In genomic region chr10:46368956-46369355, GRCh38 we compare ENCODE assay signal across 9 cellular contexts. TPM values are rescaled to one million over a fixed set of nuclear protein-coding genes. Genes with fewer than 3 reads are reported as not detected.
A peak's percentile ranks its signal among the peaks of the same experiment; 100 is the strongest.
DNase-seq lines count a peak whose midpoint lies in the region; ATAC-seq and TF ChIP-seq lines count a peak whose summit lies in the region.
"Not testable (repeated sequence)": the region's sequence is repeated elsewhere in the genome, so short reads cannot be mapped to it uniquely, and the experiment has no call there.
"Had no signal": no experiment of that assay in that cellular context is flagged by ENCODE, and none has a peak within 500 bp of the region (broad histone marks: within the 10 kb centered on the region; RNA-seq: fewer than 3 reads in every experiment).

No MANE protein-coding gene starts in this region.

- not testable (repeated sequence) for H4K8ac ChIP-seq in trophoblast cell (ENCODE audit: low read depth, low read length)

- intact Hi-C loops in PC-9 (cut with micrococcal nuclease; ENCODE audit: unreplicated experiment); esophagus squamous epithelium (cut with DNase I); right cardiac atrium (cut with DNase I): not testable (repeated sequence)

- H3K9ac ChIP-seq in trophoblast cell (ENCODE audit: low read length) = not testable (repeated sequence)

- H2BK120ac ChIP-seq in trophoblast cell (ENCODE audit: insufficient read depth, low read length, poor library complexity) = not testable (repeated sequence)

- H4K12ac ChIP-seq in trophoblast cell (ENCODE audit: low read depth, low read length) = not testable (repeated sequence)

- not testable (repeated sequence) for H3K79me1 ChIP-seq in trophoblast cell (ENCODE audit: low read length)

- H4K20me1 ChIP-seq in PC-9 (ENCODE audit: insufficient read depth) = not testable (repeated sequence)

- ATAC-seq in right cardiac atrium = not testable (repeated sequence)

- not testable (repeated sequence) for H3K9me3 ChIP-seq in PC-9 (ENCODE audit: insufficient read depth, low read depth); esophagus squamous epithelium; right cardiac atrium (ENCODE audit: control insufficient read depth, low read length); trophoblast cell (ENCODE audit: insufficient read depth, low read depth, low read length)

- not testable (repeated sequence) for H2AK5ac ChIP-seq in trophoblast cell (ENCODE audit: low read length)

- H3K4me1 ChIP-seq in PC-9 (replicated peaks; ENCODE audit: insufficient read depth) = peaks cover 24% of the 10 kb centered on the region
- H3K4me1 ChIP-seq in esophagus squamous epithelium; right cardiac atrium (ENCODE audit: control insufficient read depth, insufficient read depth, low read length); trophoblast cell (ENCODE audit: control insufficient read depth in 1 of 2, insufficient read depth in 2 of 2, low read length in 2 of 2): not testable (repeated sequence)

- not testable (repeated sequence) for H3K18ac ChIP-seq in trophoblast cell (ENCODE audit: low read length)

- not testable (repeated sequence) for H3K23ac ChIP-seq in trophoblast cell (ENCODE audit: low read length)

- H3K27me3 ChIP-seq in PC-9 (ENCODE audit: insufficient read depth, low read depth); esophagus squamous epithelium; right cardiac atrium (ENCODE audit: control insufficient read depth, insufficient read depth); trophoblast cell (ENCODE audit: insufficient read depth, low read length): not testable (repeated sequence)

- H4K91ac ChIP-seq in trophoblast cell (ENCODE audit: low read depth, low read length) = not testable (repeated sequence)

- not testable (repeated sequence) for H3K79me2 ChIP-seq in PC-9 (ENCODE audit: low read depth); trophoblast cell (ENCODE audit: control insufficient read depth, insufficient read depth, low read length, poor library complexity)

- not testable (repeated sequence) for BruUV-seq in PC-9 (replicated peaks; lab: Mats Ljungman, UMichigan)

- not testable (repeated sequence) for H2AFZ ChIP-seq in PC-9; trophoblast cell (ENCODE audit: insufficient read depth, low read length, poor library complexity)

- peak overlapping the region; percentile 11 for H2BK12ac ChIP-seq in trophoblast cell (ENCODE audit: low read length)

- not testable (repeated sequence) for H3K4ac ChIP-seq in trophoblast cell (ENCODE audit: low read depth, low read length)

- not testable (repeated sequence) for H2BK5ac ChIP-seq in trophoblast cell (ENCODE audit: low read depth, low read length, poor library complexity)

- H3K27ac ChIP-seq in PC-9; right cardiac atrium (ENCODE audit: low read length); trophoblast cell (ENCODE audit: low read depth, low read length): not testable (repeated sequence)
- peak overlapping the region in 3 of 4 donors; percentile 39 to 80 (median 70) for H3K27ac ChIP-seq in esophagus squamous epithelium

- not testable (repeated sequence) for H3K14ac ChIP-seq in trophoblast cell (ENCODE audit: low read length)

- H3K9me2 ChIP-seq in PC-9 (ENCODE audit: insufficient read depth) = not testable (repeated sequence)

- not testable (repeated sequence) for TF ChIP-seq CTCF in PC-9 (conservative IDR thresholded peaks at IDR 0.05); esophagus squamous epithelium (IDR thresholded peaks at IDR 0.05)

- H3K4me3 ChIP-seq in PC-9; esophagus squamous epithelium; right cardiac atrium (ENCODE audit: low read length); trophoblast cell (ENCODE audit: low read depth, low read length): not testable (repeated sequence)

- POLR2A ChIA-PET in PC-9 (lab: Charles Lee; ENCODE audit: unreplicated experiment) = not testable (repeated sequence)

- not testable (repeated sequence) for TF ChIP-seq POLR2A in esophagus squamous epithelium (IDR thresholded peaks at IDR 0.05)

- WGBS in esophagus squamous epithelium, 2 donors = no CpG with 5 or more reads among the region's 11 CpGs
- WGBS in right cardiac atrium = 95% methylated on average over 10 of the region's 11 CpGs
- WGBS in trophoblast cell (ENCODE audit: extremely low coverage, insufficient coverage, insufficient read length) = no CpG with 5 or more reads among the region's 11 CpGs

- DNase-seq in PC-9 = peak in 1 of 2 experiments; percentile 30
- DNase-seq in esophagus squamous epithelium (lab: John Stamatoyannopoulos, UW) = not testable (repeated sequence)
- DNase-seq in right cardiac atrium = peak in 2 of 3 donors; percentile 9 to 25
- peak in 1 of 2 donors; percentile 0 for DNase-seq in trophoblast cell

- CTCF ChIA-PET in PC-9 (lab: Charles Lee) = not testable (repeated sequence)

- H3F3A ChIP-seq in PC-9 (ENCODE audit: insufficient read depth, low read depth) = not testable (repeated sequence)

- not testable (repeated sequence) for H3K36me3 ChIP-seq in PC-9 (ENCODE audit: low read depth); esophagus squamous epithelium; trophoblast cell (ENCODE audit: control insufficient read depth in 1 of 2, insufficient read depth in 2 of 2, low read length in 2 of 2)

- peak overlapping the region; percentile 12; the same call in 1 of the 2 replicates for H3K4me2 ChIP-seq in PC-9
- H3K4me2 ChIP-seq in trophoblast cell (ENCODE audit: low read length) = not testable (repeated sequence)

RNA-seq across cellular contexts. Expression of gene ANXA8L1, which starts 6.6 kb away (rescaled TPM):
- total RNA-seq in PC-9 (2021) (185 and 247 TPM in 2 replicates), esophagus squamous epithelium (100 to 1,000 TPM; 247 to 351 (median 300) TPM), right cardiac atrium (1 to 10 TPM in 2 of 4 donors, under 1 TPM in 2; 0.41 to 1.6 (median 0.90) TPM)
- polyA plus RNA-seq in right cardiac atrium = 0.16 TPM
- 37.7 and 40.6 TPM in 2 replicates for polyA plus RNA-seq in trophoblast cell (2013)
- total RNA-seq: A673; CD4-positive, alpha-beta memory T cell; CD4-positive, CD25-positive, alpha-beta regulatory T cell; CD8-positive, alpha-beta memory T cell; G401 had no signal
- polyA plus RNA-seq: CD4-positive, alpha-beta memory T cell; CD4-positive, CD25-positive, alpha-beta regulatory T cell; CD8-positive, alpha-beta memory T cell had no signal

Comparison
In these comparisons a context has a peak if more than half of its experiments do, and no peak if none do; other contexts are left out.
1. RNA of gene ANXA8L1, which starts 6.6 kb away (total RNA-seq): 247 to 351 TPM in esophagus squamous epithelium and 185 to 247 TPM in PC-9; 0.41 to 1.6 TPM in right cardiac atrium; every median in the first group is over 10 times any median in the second.